ENCODE assay signal across 9 cellular contexts in genomic region chr7:38070718-38071117, GRCh38.
DNase-seq lines count a peak whose midpoint lies in the region; ATAC-seq, FAIRE-seq and TF ChIP-seq lines count a peak whose summit lies in the region.
"Had no signal": no experiment of that assay in that cellular context is flagged by ENCODE, and none has a peak within 500 bp of the region (broad histone marks: within the 10 kb centered on the region; RNA-seq: fewer than 3 reads in every experiment).

No MANE protein-coding gene starts in this region.

- no peaks in the 10 kb centered on the region; the same call in 1 of the 2 replicates for H3K27me3 ChIP-seq in OCI-LY3 (ENCODE audit: low read depth, low read length)

- no peak overlapping the region for H3K27ac Mint-ChIP-seq in activated CD4-positive, alpha-beta T cell treated with anti-CD3 and anti-CD28 coated beads for 36 hours

- H3K4me3 Mint-ChIP-seq in activated CD4-positive, alpha-beta T cell treated with anti-CD3 and anti-CD28 coated beads for 36 hours, result no peak overlapping the region

- H4K20me1 ChIP-seq in OCI-LY3 (ENCODE audit: insufficient read depth, low read length), result no peaks in the 10 kb centered on the region

- no peak overlapping the region for H3K4me2 ChIP-seq in OCI-LY3 (ENCODE audit: low read length)

- DNase-seq in activated CD4-positive, alpha-beta T cell treated with anti-CD3 and anti-CD28 coated beads for 36 hours, result peak; percentile 18
- DNase-seq in activated CD4-positive, alpha-beta T cell treated with anti-CD3 and anti-CD28 coated beads, Interleukin-2, amount 50 U/mL, for 4 hours, result no peak
- DNase-seq in foreskin fibroblast (no peak), superior temporal gyrus (ENCODE audit: extremely low spot score) (peak; percentile 22), frontal cortex (ENCODE audit: low spot score in 2 of 2) (no peak)

- H3K27ac ChIP-seq in OCI-LY3 (ENCODE audit: low read length), result no peak overlapping the region

- H2AFZ ChIP-seq in OCI-LY3 (ENCODE audit: low read depth, low read length), result no peak overlapping the region

- no peaks in the 10 kb centered on the region for H3K79me2 ChIP-seq in OCI-LY3 (ENCODE audit: low read length)

- peak; percentile 51 for ATAC-seq in activated CD4-positive, alpha-beta T cell treated with anti-CD3 and anti-CD28 coated beads for 36 hours
- ATAC-seq in HG02588 (IDR thresholded peaks at IDR 0.05; ENCODE audit: unreplicated experiment), result no peak
- ATAC-seq in HG02852 (IDR thresholded peaks at IDR 0.05; ENCODE audit: unreplicated experiment), result no peak

- no peaks in the 10 kb centered on the region for H3K36me3 Mint-ChIP-seq in activated CD4-positive, alpha-beta T cell treated with anti-CD3 and anti-CD28 coated beads for 36 hours (ENCODE audit: low read depth)

- no peaks in the 10 kb centered on the region for H3K4me1 ChIP-seq in OCI-LY3 (ENCODE audit: low read length)

- no peak for FAIRE-seq in frontal cortex (lab: Jason Lieb, UNC)
- FAIRE-seq: TTC549 had no signal

- no peak overlapping the region for H3K9ac ChIP-seq in OCI-LY3 (ENCODE audit: low read length)

- H3K4me3 ChIP-seq in OCI-LY3 (ENCODE audit: low read length) (no peak overlapping the region), foreskin fibroblast (ENCODE audit: low read depth in 1 of 2, low read length in 2 of 2) (no peak overlapping the region)

- peaks cover 10% of the 10 kb centered on the region for H3K27me3 Mint-ChIP-seq in activated CD4-positive, alpha-beta T cell treated with anti-CD3 and anti-CD28 coated beads for 36 hours

- H3K9me3 ChIP-seq in OCI-LY3 (ENCODE audit: insufficient read depth, low read length), result no peaks in the 10 kb centered on the region

- POLR2A ChIA-PET in activated CD4-positive, alpha-beta T cell treated with anti-CD3 and anti-CD28 coated beads for 36 hours (lab: Charles Lee), result no interaction called here

- H3K4me1 Mint-ChIP-seq in activated CD4-positive, alpha-beta T cell treated with anti-CD3 and anti-CD28 coated beads for 36 hours, result no peaks in the 10 kb centered on the region

- H3K36me3 ChIP-seq in OCI-LY3 (replicated peaks; ENCODE audit: low read depth, low read length), result no peaks in the 10 kb centered on the region

- TF ChIP-seq CTCF in OCI-LY3 (IDR thresholded peaks at IDR 0.05; ENCODE audit: low read depth, low read length) (peak; percentile 35), foreskin fibroblast (IDR thresholded peaks at IDR 0.05; ENCODE audit: low read depth, low read length) (peak; percentile 29)

- intact Hi-C loops in activated CD4-positive, alpha-beta T cell treated with anti-CD3 and anti-CD28 coated beads for 36 hours (cut with DNase I, micrococcal nuclease), result no loop called here

- CTCF ChIA-PET in activated CD4-positive, alpha-beta T cell treated with anti-CD3 and anti-CD28 coated beads for 36 hours (lab: Charles Lee), result interaction anchor here (1.0 to 1.6 kb wide), 2 partner anchors 11 to 47 kb away, joined by 3 read pairs; no protein-coding TSS in a partner anchor

- no peaks in the 10 kb centered on the region for H3K9me3 Mint-ChIP-seq in activated CD4-positive, alpha-beta T cell treated with anti-CD3 and anti-CD28 coated beads for 36 hours (ENCODE audit: low read depth)

Comparison
In these comparisons a context has a peak if more than half of its experiments do, and no peak if none do; other contexts are left out.
1. DNase-seq: peak in activated CD4-positive, alpha-beta T cell treated with anti-CD3 and anti-CD28 coated beads for 36 hours (single experiment) and superior temporal gyrus (single experiment); none in activated CD4-positive, alpha-beta T cell treated with anti-CD3 and anti-CD28 coated beads, Interleukin-2, amount 50 U/mL, for 4 hours (0 of 2), foreskin fibroblast (0 of 2) and frontal cortex (0 of 2).